ENCODE assay signal across 8 cellular contexts in genomic region chr19:39435499-39436349, GRCh38. TPM values are rescaled to one million over a fixed set of nuclear protein-coding genes. Genes with fewer than 3 reads are reported as not detected.
DNase-seq lines count a peak whose midpoint lies in the region; ATAC-seq, FAIRE-seq and TF ChIP-seq lines count a peak whose summit lies in the region.

Gene RPS16 (minus strand): TSS chr19:39435949. CDS start chr19:39435895, 54 bp downstream.

- no peaks in the 10 kb centered on the region for H3K9me3 Mint-ChIP-seq in central memory CD8-positive, alpha-beta T cell

- peaks cover 27% of the 10 kb centered on the region for H3K4me1 ChIP-seq in keratinocyte (ENCODE audit: control insufficient read depth, extremely low read depth, insufficient read depth, low read length)

- H3K36me3 ChIP-seq in keratinocyte (ENCODE audit: control insufficient read depth in 2 of 2, extremely low read depth in 1 of 2, insufficient read depth in 2 of 2, low read length in 2 of 2), result peaks cover 15 to 29% of the 10 kb centered on the region in 2 experiments

- peaks cover 42% of the 10 kb centered on the region for H3K4me1 Mint-ChIP-seq in central memory CD8-positive, alpha-beta T cell

- peak within 1 kb of the TSS; percentile 98 for H3K27ac Mint-ChIP-seq in central memory CD8-positive, alpha-beta T cell (ENCODE audit: low read depth)

- H3K9me3 ChIP-seq in keratinocyte (ENCODE audit: control insufficient read depth, low read depth, low read length), result no peaks in the 10 kb centered on the region

- ATAC-seq in GM19043 (IDR thresholded peaks at IDR 0.05; ENCODE audit: low read depth, unreplicated experiment) (peak; percentile 69), HG03354 (IDR thresholded peaks at IDR 0.05; ENCODE audit: poor library complexity, severe bottlenecking, unreplicated experiment) (peak; percentile 78)
- ATAC-seq in activated CD4-positive, CD25-positive, alpha-beta regulatory T cell treated with anti-CD3 and anti-CD28 coated beads, Interleukin-2, amount 50 U/mL, for 24 hours, result peak; percentile 91 to 92
- ATAC-seq in central memory CD8-positive, alpha-beta T cell (replicated peaks; ENCODE audit: extremely low read depth, poor library complexity, severe bottlenecking), result peak; percentile 91

- dilution Hi-C loops in keratinocyte (cut with MboI; ENCODE audit: extremely low pct_ligation_motif_present, low sequenced_read_pairs), result no loop called here

- peak within 1 kb of the TSS; percentile 96 for H3K4me3 Mint-ChIP-seq in central memory CD8-positive, alpha-beta T cell

- TF ChIP-seq CTCF in AG10803 (conservative IDR thresholded peaks at IDR 0.05; ENCODE audit: low read length) (no peak), keratinocyte (optimal IDR thresholded peaks at IDR 0.05 in 1 of 3, IDR thresholded peaks at IDR 0.05 in 1 of 3, conservative IDR thresholded peaks at IDR 0.05 in 1 of 3; ENCODE audit: extremely low read depth in 1 of 3, insufficient read depth in 2 of 3, low read length in 3 of 3) (no peak)

- FAIRE-seq in keratinocyte (lab: Jason Lieb, UNC), result no peak

- no peaks in the 10 kb centered on the region for H3K27me3 Mint-ChIP-seq in central memory CD8-positive, alpha-beta T cell

- DNase-seq in AG10803 (ENCODE audit: low read depth) (peak; percentile 97), NCI-H460 (ENCODE audit: extremely low read depth, low read depth) (peak; percentile 95), keratinocyte (ENCODE audit: low read depth, low spot score) (peak; percentile 83)
- DNase-seq in central memory CD8-positive, alpha-beta T cell (ENCODE audit: low spot score in 2 of 2), result peak; percentile 97 to 99
- peak; percentile 99 for DNase-seq in stimulated activated CD4-positive, alpha-beta T cell treated with anti-CD3 and anti-CD28 coated beads, Interleukin-12 subunit alpha, Interleukin-12 subunit beta, amount 100 ng/mL, for 48 hours (ENCODE audit: low read depth in 2 of 3, low spot score in 1 of 3)

- H3K27me3 ChIP-seq in keratinocyte (ENCODE audit: control insufficient read depth, extremely low read depth, insufficient read depth, low read length), result no peaks in the 10 kb centered on the region

- peak within 1 kb of the TSS; percentile 91 for H3K27ac ChIP-seq in keratinocyte (ENCODE audit: control insufficient read depth, insufficient read depth, low read length)

- peaks cover 28% of the 10 kb centered on the region for H3K79me2 ChIP-seq in keratinocyte (ENCODE audit: control insufficient read depth, insufficient read depth, low read length)

- peak within 1 kb of the TSS; percentile 99 for H3K4me3 ChIP-seq in AG10803 (ENCODE audit: low read length)
- peak within 1 kb of the TSS; percentile 92 to 99 (median 99) for H3K4me3 ChIP-seq in keratinocyte (ENCODE audit: control insufficient read depth in 2 of 3, extremely low read depth in 1 of 3, insufficient read depth in 2 of 3, low read depth in 1 of 3, low read length in 3 of 3)

- H3K36me3 Mint-ChIP-seq in central memory CD8-positive, alpha-beta T cell (ENCODE audit: insufficient read depth), result peaks cover 46% of the 10 kb centered on the region

- H2AFZ ChIP-seq in keratinocyte (ENCODE audit: control insufficient read depth, low read length), result peak within 1 kb of the TSS; percentile 1

- peak within 1 kb of the TSS; percentile 99 for H3K4me2 ChIP-seq in keratinocyte (ENCODE audit: control insufficient read depth, extremely low read depth, insufficient read depth, low read depth, low read length)

- H3K9ac ChIP-seq in keratinocyte (ENCODE audit: control insufficient read depth, extremely low read depth, insufficient read depth, low read length), result peak within 1 kb of the TSS; percentile 99

- peaks cover 9% of the 10 kb centered on the region for H3K9me1 ChIP-seq in keratinocyte (ENCODE audit: control insufficient read depth, extremely low read depth, insufficient read depth, low read length)

- H4K20me1 ChIP-seq in keratinocyte (ENCODE audit: control insufficient read depth, extremely low read depth, insufficient read depth, low read length), result peaks cover 15% of the 10 kb centered on the region

RNA-seq across cellular contexts. Expression of gene RPS16, which starts in this region (rescaled TPM):
- total RNA-seq in NCI-H460 (2014; rRNA removed; shearing (Covaris generic)), result 541 and 944 TPM in 2 replicates
- 43.3 and 118 TPM in 2 replicates for polyA plus RNA-seq in NCI-H460 (2014; cell fraction: nucleus; rRNA removed)
- 1,323 to 2,302 TPM (median 1,614 TPM) in 3 replicates for polyA plus RNA-seq in keratinocyte
- 343 TPM for polyA plus RNA-seq in keratinocyte (2011; ENCODE audit: low read depth)
- polyA plus RNA-seq in keratinocyte (2011; cell fraction: cytosol; rRNA removed), result 1,568 and 2,617 TPM in 2 replicates
- polyA plus RNA-seq in keratinocyte (2011; cell fraction: nucleus; rRNA removed), result 776 and 828 TPM in 2 replicates
- 2,774 and 3,181 TPM in 2 replicates for polyA plus RNA-seq in keratinocyte (2012; ENCODE audit: low replicate concordance)
- 1,316 to 1,952 TPM (median 1,376 TPM) in 3 replicates for polyA minus RNA-seq in keratinocyte
- polyA minus RNA-seq in keratinocyte (2011; cell fraction: cytosol; rRNA and poly(A)+ RNA removed), result 2,828 TPM
- 277 and 290 TPM in 2 replicates for polyA minus RNA-seq in keratinocyte (2011; cell fraction: nucleus; rRNA and poly(A)+ RNA removed)

Comparison
In these comparisons a context has a peak if more than half of its experiments do, and no peak if none do; other contexts are left out.
1. Peak in every context shown above with its lines: DNase-seq, ATAC-seq, H3K4me3 ChIP-seq and H3K27ac ChIP-seq.